ENCODE assay signal across 18 cellular contexts in genomic region chr20:46725186-46726165, GRCh38. TPM values are rescaled to one million over a fixed set of nuclear protein-coding genes. Genes with fewer than 3 reads are reported as not detected.
DNase-seq lines count a peak whose midpoint lies in the region; ATAC-seq and FAIRE-seq lines count a peak whose summit lies in the region.
"Had no signal": no experiment of that assay in that cellular context is flagged by ENCODE, and none has a peak within 500 bp of the region (broad histone marks: within the 10 kb centered on the region; RNA-seq: fewer than 3 reads in every experiment).

No MANE protein-coding gene starts in this region.

- no peak overlapping the region for H2BK5ac ChIP-seq in neuronal stem cell (ENCODE audit: low read length)

- FAIRE-seq in HTR-8/SVneo (lab: Jason Lieb, UNC), result peak; percentile 59
- FAIRE-seq: GM12891, H54 had no signal

- H3K23ac ChIP-seq in neuronal stem cell (ENCODE audit: low read depth, low read length, poor library complexity), result peak overlapping the region; percentile 38

- H3K27ac ChIP-seq in neuronal stem cell (replicated peaks; ENCODE audit: low read length), result no peak overlapping the region
- no peak overlapping the region for H3K27ac ChIP-seq in aorta (ENCODE audit: low read depth in 1 of 2, low read length in 2 of 2)
- H3K27ac ChIP-seq: BLaER1 treated with 17β-estradiol and CSF1 and Interleukin-3, amounts not matched to agents 10 nM and 100 nM; HL-60 had no signal

- H2BK120ac ChIP-seq in neuronal stem cell (ENCODE audit: low read depth, low read length), result no peak overlapping the region

- no peaks in the 10 kb centered on the region for H3K79me1 ChIP-seq in neuronal stem cell (ENCODE audit: low read depth, low read length)

- no peak overlapping the region for H2BK12ac ChIP-seq in neuronal stem cell (ENCODE audit: low read length)

- H3K14ac ChIP-seq in neuronal stem cell (ENCODE audit: low read length), result no peak overlapping the region

- peak overlapping the region; percentile 4 for H4K8ac ChIP-seq in neuronal stem cell (ENCODE audit: low read depth, low read length)

- no peak for DNase-seq in HTR-8/SVneo (ENCODE audit: insufficient read length, low spot score)
- no peak for DNase-seq in neuronal stem cell (ENCODE audit: low spot score)
- no peak for DNase-seq in aorta
- DNase-seq in activated CD4-positive, alpha-beta T cell treated with anti-CD3 and anti-CD28 coated beads for 48 hours, result no peak
- DNase-seq: ACHN; Calu3; CD4-positive, CD25-positive, alpha-beta regulatory T cell; DMS 273 treated with DMSO at 0.1 percent for 48 hours; DMS79; IMR-90; KBM-7 had no signal

- H2BK15ac ChIP-seq in neuronal stem cell (ENCODE audit: low read length), result no peak overlapping the region

- peak overlapping the region in 1 of 2 donors; percentile 53 for H3K4me3 ChIP-seq in neuronal stem cell (ENCODE audit: low read length in 2 of 2)
- H3K4me3 ChIP-seq in aorta (ENCODE audit: low read length in 2 of 2), result no peak overlapping the region
- H3K4me3 ChIP-seq: BLaER1 treated with 17β-estradiol and CSF1 and Interleukin-3, amounts not matched to agents 10 nM and 100 nM had no signal

- H3K4ac ChIP-seq in neuronal stem cell (ENCODE audit: low read length), result no peak overlapping the region

- H3K27me3 ChIP-seq in neuronal stem cell (ENCODE audit: control insufficient read depth in 3 of 3, insufficient read depth in 3 of 3, low read depth in 1 of 3, low read length in 3 of 3) (no peaks in the 10 kb centered on the region), aorta (ENCODE audit: control insufficient read depth in 1 of 2, insufficient read depth in 2 of 2, low read length in 1 of 2) (no peaks in the 10 kb centered on the region)
- H3K27me3 ChIP-seq: BLaER1 treated with 17β-estradiol and CSF1 and Interleukin-3, amounts not matched to agents 10 nM and 100 nM had no signal

- peak overlapping the region; percentile 5 for H3K9ac ChIP-seq in neuronal stem cell (ENCODE audit: low read depth, low read length, poor library complexity)
- H3K9ac ChIP-seq: BLaER1 treated with 17β-estradiol and CSF1 and Interleukin-3, amounts not matched to agents 10 nM and 100 nM had no signal

- H2AFZ ChIP-seq in neuronal stem cell (ENCODE audit: low read length), result no peak overlapping the region

- peaks cover 0 to 2% of the 10 kb centered on the region in 2 donors for H3K9me3 ChIP-seq in neuronal stem cell (replicated peaks in 1 of 2; ENCODE audit: control insufficient read depth in 2 of 2, insufficient read depth in 1 of 2, low read depth in 1 of 2, low read length in 2 of 2)
- no peaks in the 10 kb centered on the region for H3K9me3 ChIP-seq in aorta (ENCODE audit: control insufficient read depth, low read length)

- peaks cover 0 to 5% of the 10 kb centered on the region in 2 donors for H3K36me3 ChIP-seq in neuronal stem cell (replicated peaks in 1 of 2; ENCODE audit: control insufficient read depth in 2 of 2, insufficient read depth in 2 of 2, low read length in 2 of 2)
- peaks cover 0 to 2% of the 10 kb centered on the region in 2 donors for H3K36me3 ChIP-seq in aorta (ENCODE audit: control insufficient read depth in 1 of 2, insufficient read depth in 2 of 2, low read length in 1 of 2)
- H3K36me3 ChIP-seq: BLaER1 treated with 17β-estradiol and CSF1 and Interleukin-3, amounts not matched to agents 10 nM and 100 nM had no signal

- no CpG with 5 or more reads among the region's 27 CpGs for WGBS in neuronal stem cell (ENCODE audit: extremely low coverage in 2 of 2, insufficient read length in 2 of 2, insufficient replicate concordance in 1 of 2), 2 donors
- WGBS in aorta, 2 donors, result 93 to 94% methylated on average over 27 of the region's 27 CpGs

- H2AK5ac ChIP-seq in neuronal stem cell (ENCODE audit: low read depth, low read length), result no peak overlapping the region

- peak; percentile 39 for ATAC-seq in esophagus mucosa
- peak; percentile 19 for ATAC-seq in aorta (ENCODE audit: low FRiP score)
- ATAC-seq in GM21529 (IDR thresholded peaks at IDR 0.05; ENCODE audit: unreplicated experiment), result no peak
- ATAC-seq in GM21528 (IDR thresholded peaks at IDR 0.05; ENCODE audit: low FRiP score, unreplicated experiment), result no peak

- intact Hi-C loops in aorta (cut with DNase I), result no loop called here

- no peaks in the 10 kb centered on the region for H3K4me1 ChIP-seq in neuronal stem cell (ENCODE audit: control insufficient read depth in 2 of 2, insufficient read depth in 1 of 2, low read depth in 1 of 2, low read length in 2 of 2)
- H3K4me1 ChIP-seq in aorta (ENCODE audit: control insufficient read depth in 1 of 2, insufficient read depth in 2 of 2, low read length in 2 of 2), result no peaks in the 10 kb centered on the region

- H4K91ac ChIP-seq in neuronal stem cell (ENCODE audit: low read depth, low read length, poor library complexity), result no peak overlapping the region

- H3K18ac ChIP-seq in neuronal stem cell (ENCODE audit: low read length), result no peak overlapping the region

- H3K4me2 ChIP-seq in neuronal stem cell (ENCODE audit: insufficient read depth, low read length, poor library complexity, severe bottlenecking), result no peak overlapping the region
- H3K4me2 ChIP-seq: BLaER1 treated with 17β-estradiol and CSF1 and Interleukin-3, amounts not matched to agents 10 nM and 100 nM had no signal

RNA-seq across cellular contexts. Expression of gene SLC2A10, which starts 16.0 kb away (rescaled TPM):
- total RNA-seq in esophagus mucosa (2.1 TPM), aorta (10 to 100 TPM; 13.9 to 25.6 TPM)
- 7.8 TPM for polyA plus RNA-seq in neuronal stem cell (2013, experiment 1 of 2)
- 7.5 TPM for polyA plus RNA-seq in neuronal stem cell (2013, experiment 2 of 2)
- 1 to 10 TPM; 3.5 to 9.7 TPM for polyA plus RNA-seq in aorta
- total RNA-seq: CD4-positive, CD25-positive, alpha-beta regulatory T cell had no signal
- polyA plus RNA-seq: CD4-positive, CD25-positive, alpha-beta regulatory T cell had no signal

RNA-seq across cellular contexts. Expression of gene TP53RK, which starts 36.2 kb away (rescaled TPM):
- total RNA-seq in esophagus mucosa (7.8 TPM), aorta (10 to 100 TPM in 1 of 2 donors, 1 to 10 TPM in 1; 9.4 to 10.4 TPM)
- 10.8 TPM for polyA plus RNA-seq in neuronal stem cell (2013, experiment 1 of 2)
- polyA plus RNA-seq in neuronal stem cell (2013, experiment 2 of 2), result 11.5 TPM
- 1 to 10 TPM; 9.3 to 9.4 TPM for polyA plus RNA-seq in aorta

Comparison
In these comparisons a context has a peak if more than half of its experiments do, and no peak if none do; other contexts are left out.
1. ATAC-seq: peak in esophagus mucosa (single experiment) and aorta (single experiment); none in GM21529 (single experiment) and GM21528 (single experiment).